In the genomic region with DNA sequence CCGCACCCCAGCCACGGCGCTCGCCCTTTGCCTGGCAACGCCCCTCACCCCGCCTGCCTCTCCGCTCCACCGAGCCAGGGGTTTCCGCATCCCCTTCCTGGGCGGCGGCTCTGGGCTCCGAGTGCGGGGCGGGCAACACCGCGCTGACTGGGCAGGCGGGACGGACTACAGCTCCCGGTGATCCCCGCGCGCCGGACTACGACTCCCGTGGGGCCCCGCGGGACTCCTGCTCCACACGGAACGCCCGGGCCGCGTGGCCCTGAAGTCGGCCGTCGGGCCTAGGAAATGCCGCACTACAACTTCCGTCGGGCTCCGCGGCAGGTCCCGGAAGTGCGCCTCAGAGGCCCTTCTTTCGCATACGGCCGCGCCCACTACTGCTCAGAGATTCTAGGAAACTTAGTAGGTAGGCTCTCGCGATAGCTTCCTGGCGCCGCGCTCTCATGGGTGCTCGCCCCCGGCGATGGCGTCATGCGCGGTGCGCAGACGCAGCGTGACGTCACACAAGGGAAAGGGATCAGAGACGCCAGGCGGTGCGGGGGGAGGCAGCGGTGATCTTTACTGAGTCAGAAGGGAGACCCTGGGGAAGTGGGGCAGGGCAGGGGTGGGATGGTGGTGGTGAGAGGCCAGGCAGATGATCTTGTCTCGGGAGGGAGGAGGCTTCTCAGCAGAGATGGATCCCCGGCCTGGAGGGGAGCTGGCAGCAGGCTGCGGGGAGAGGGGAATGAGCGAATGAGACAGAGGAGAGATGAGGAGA, we compare ENCODE assay signal across 8 cellular contexts. TPM values are rescaled to one million over a fixed set of nuclear protein-coding genes. Genes with fewer than 3 reads are reported as not detected.
DNase-seq lines count a peak whose midpoint lies in the region; ATAC-seq and TF ChIP-seq lines count a peak whose summit lies in the region.

A gene with protein sequence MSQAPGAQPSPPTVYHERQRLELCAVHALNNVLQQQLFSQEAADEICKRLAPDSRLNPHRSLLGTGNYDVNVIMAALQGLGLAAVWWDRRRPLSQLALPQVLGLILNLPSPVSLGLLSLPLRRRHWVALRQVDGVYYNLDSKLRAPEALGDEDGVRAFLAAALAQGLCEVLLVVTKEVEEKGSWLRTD (minus strand): TSS at position 123 of the 754 bp plus-strand sequence. CDS start 760 bp downstream, outside the sequence.

- H3K36me3 Mint-ChIP-seq in activated CD4-positive, alpha-beta T cell treated with anti-CD3 and anti-CD28 coated beads, Interleukin-2, amount 10 ng/mL, durations not matched to agents 7 days and 5 days (ENCODE audit: low read depth) = peaks cover 10% of the 10 kb centered on the region

- TF ChIP-seq CTCF in BJ (IDR thresholded peaks at IDR 0.05; ENCODE audit: insufficient read depth, low read depth, low read length) = no peak
- no peak for TF ChIP-seq CTCF in coronary artery (IDR thresholded peaks at IDR 0.05)

- peaks cover 20% of the 10 kb centered on the region for H3K4me1 Mint-ChIP-seq in activated CD4-positive, alpha-beta T cell treated with anti-CD3 and anti-CD28 coated beads, Interleukin-2, amount 10 ng/mL, durations not matched to agents 7 days and 5 days

- H3K27ac Mint-ChIP-seq in activated CD4-positive, alpha-beta T cell treated with anti-CD3 and anti-CD28 coated beads, Interleukin-2, amount 10 ng/mL, durations not matched to agents 7 days and 5 days = peak within 1 kb of the TSS; percentile 100

- peak within 1 kb of the TSS; percentile 94 for H3K4me3 ChIP-seq in BJ (ENCODE audit: low read depth, low read length)
- H3K4me3 ChIP-seq in coronary artery = peak within 1 kb of the TSS; percentile 89

- CTCF ChIA-PET in BJ (lab: Yijun Ruan, JAX) = interaction anchor here (0.7 to 2.0 kb wide), 5 partner anchors 26 to 272 kb away, joined by 3 to 5 read pairs (median 5); no protein-coding TSS in a partner anchor
- CTCF ChIA-PET in activated CD4-positive, alpha-beta T cell treated with anti-CD3 and anti-CD28 coated beads, Interleukin-2, amount 10 ng/mL, durations not matched to agents 7 days and 5 days (lab: Charles Lee) = interaction anchor here (0.7 to 1.6 kb wide), 5 partner anchors 27 to 255 kb away, joined by 3 to 8 read pairs (median 4); a partner anchor contains a TSS

- peaks cover 2% of the 10 kb centered on the region for H3K27me3 Mint-ChIP-seq in activated CD4-positive, alpha-beta T cell treated with anti-CD3 and anti-CD28 coated beads, Interleukin-2, amount 10 ng/mL, durations not matched to agents 7 days and 5 days

- H3K27me3 ChIP-seq in BJ (ENCODE audit: control insufficient read depth, insufficient read depth, low read length) (no peaks in the 10 kb centered on the region), layer of hippocampus (ENCODE audit: control insufficient read depth, insufficient read depth, low read length) (no peaks in the 10 kb centered on the region)

- DNase-seq in BJ (ENCODE audit: low read depth) (peak; percentile 96), NCI-H69 (lab: John Stamatoyannopoulos, UW) (peak; percentile 100), coronary artery (ENCODE audit: low spot score) (peak; percentile 99)
- DNase-seq in activated CD4-positive, alpha-beta T cell treated with anti-CD3 and anti-CD28 coated beads, Interleukin-2, amount 10 ng/mL, durations not matched to agents 7 days and 5 days = peak; percentile 98
- DNase-seq in stimulated activated CD4-positive, alpha-beta T cell treated with anti-CD3 and anti-CD28 coated beads, Interleukin-1b, Interleukin-23, amount 100 ng/mL, for 4 hours (ENCODE audit: low read depth in 2 of 2) = peak; percentile 94 to 96

- ATAC-seq in GM19324 (IDR thresholded peaks at IDR 0.05; ENCODE audit: low FRiP score, unreplicated experiment) (peak; percentile 94), HG03469 (IDR thresholded peaks at IDR 0.05; ENCODE audit: unreplicated experiment) (peak; percentile 74)

- H3K36me3 ChIP-seq in BJ (ENCODE audit: control insufficient read depth, insufficient read depth, low read length) = no peaks in the 10 kb centered on the region; the same call in 1 of the 2 replicates

- H3K27ac ChIP-seq in coronary artery (peak within 1 kb of the TSS; percentile 67 to 85), layer of hippocampus (ENCODE audit: low read depth, low read length) (peak within 1 kb of the TSS; percentile 60)

- no peaks in the 10 kb centered on the region for H3K9me3 Mint-ChIP-seq in activated CD4-positive, alpha-beta T cell treated with anti-CD3 and anti-CD28 coated beads, Interleukin-2, amount 10 ng/mL, durations not matched to agents 7 days and 5 days

- H3K4me3 Mint-ChIP-seq in activated CD4-positive, alpha-beta T cell treated with anti-CD3 and anti-CD28 coated beads, Interleukin-2, amount 10 ng/mL, durations not matched to agents 7 days and 5 days = peak within 1 kb of the TSS; percentile 98

- POLR2A ChIA-PET in BJ (lab: Charles Lee) = interaction anchor here (0.7 kb wide), 1 partner anchor 45 kb away, joined by 4 read pairs; no protein-coding TSS in a partner anchor
- POLR2A ChIA-PET in activated CD4-positive, alpha-beta T cell treated with anti-CD3 and anti-CD28 coated beads, Interleukin-2, amount 10 ng/mL, durations not matched to agents 7 days and 5 days (lab: Charles Lee) = interaction anchor here (0.8 kb wide), 1 partner anchor 97 kb away, joined by 3 read pairs; no protein-coding TSS in a partner anchor

RNA-seq across cellular contexts. Expression of the gene that starts here (rescaled TPM):
- 39.0 and 44.9 TPM in 2 replicates for polyA plus RNA-seq in BJ (2011; rRNA removed)
- 3.7 and 3.9 TPM in 2 replicates for polyA minus RNA-seq in BJ (2011; rRNA and poly(A)+ RNA removed)
- total RNA-seq in activated CD4-positive, alpha-beta T cell treated with anti-CD3 and anti-CD28 coated beads, Interleukin-2, amount 10 ng/mL, durations not matched to agents 7 days and 5 days = 10 to 100 TPM; 35.7 to 42.0 TPM

Comparison
In these comparisons a context has a peak if more than half of its experiments do, and no peak if none do; other contexts are left out.
1. Peak in every context shown above with its lines: DNase-seq, ATAC-seq, H3K4me3 ChIP-seq and H3K27ac ChIP-seq.